In the genomic region with DNA sequence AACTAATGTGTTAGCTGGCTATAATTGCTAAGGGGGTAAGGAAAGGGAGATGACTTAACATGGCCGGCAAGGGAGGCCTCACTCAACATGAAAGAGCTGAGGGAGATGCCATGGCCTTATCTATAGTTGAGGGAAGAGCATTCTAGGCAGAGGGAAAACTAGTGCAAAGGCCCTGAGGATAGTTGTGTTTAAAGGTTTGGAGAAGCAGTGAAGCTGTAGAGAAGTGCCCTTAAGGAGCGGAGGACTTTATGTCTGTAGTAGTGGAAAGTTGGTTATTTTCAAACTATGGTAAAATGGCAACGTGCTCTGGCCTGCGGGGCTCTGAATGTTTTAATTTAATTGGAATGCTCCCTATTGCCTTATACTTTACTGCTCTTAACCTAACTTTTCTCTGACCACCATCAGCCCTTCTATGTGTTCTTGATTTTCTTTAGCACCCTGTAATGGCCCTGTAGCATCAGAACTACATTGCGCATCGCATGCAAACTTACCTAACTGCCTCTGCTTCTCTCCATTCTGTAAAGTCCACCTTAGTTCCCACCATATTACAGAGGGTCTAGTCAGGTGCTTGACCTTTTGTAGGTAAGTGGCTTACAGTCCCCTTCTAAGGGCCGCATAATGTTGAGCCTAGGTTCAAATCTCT, we compare ENCODE assay signal across 1 cellular context.
TF ChIP-seq lines count a peak whose summit lies in the region.

No MANE protein-coding gene starts in this region.

TF ChIP-seq in IMR-90, 13 proteins besides CTCF, POLR2A, EP300 and RAD21:
- no peak for TF ChIP-seq CEBPB (IDR thresholded peaks at IDR 0.05; ENCODE audit: low read depth, low read length)
- no peak for TF ChIP-seq FOS (IDR thresholded peaks at IDR 0.05; ENCODE audit: low read depth, low read length)
- TF ChIP-seq SMC3 (IDR thresholded peaks at IDR 0.05; ENCODE audit: low read depth, low read length), result no peak
TF ChIP-seq in IMR-90: peak in this region for 0.
